8 cellular contexts compared by ENCODE assay signal in the genomic region with DNA sequence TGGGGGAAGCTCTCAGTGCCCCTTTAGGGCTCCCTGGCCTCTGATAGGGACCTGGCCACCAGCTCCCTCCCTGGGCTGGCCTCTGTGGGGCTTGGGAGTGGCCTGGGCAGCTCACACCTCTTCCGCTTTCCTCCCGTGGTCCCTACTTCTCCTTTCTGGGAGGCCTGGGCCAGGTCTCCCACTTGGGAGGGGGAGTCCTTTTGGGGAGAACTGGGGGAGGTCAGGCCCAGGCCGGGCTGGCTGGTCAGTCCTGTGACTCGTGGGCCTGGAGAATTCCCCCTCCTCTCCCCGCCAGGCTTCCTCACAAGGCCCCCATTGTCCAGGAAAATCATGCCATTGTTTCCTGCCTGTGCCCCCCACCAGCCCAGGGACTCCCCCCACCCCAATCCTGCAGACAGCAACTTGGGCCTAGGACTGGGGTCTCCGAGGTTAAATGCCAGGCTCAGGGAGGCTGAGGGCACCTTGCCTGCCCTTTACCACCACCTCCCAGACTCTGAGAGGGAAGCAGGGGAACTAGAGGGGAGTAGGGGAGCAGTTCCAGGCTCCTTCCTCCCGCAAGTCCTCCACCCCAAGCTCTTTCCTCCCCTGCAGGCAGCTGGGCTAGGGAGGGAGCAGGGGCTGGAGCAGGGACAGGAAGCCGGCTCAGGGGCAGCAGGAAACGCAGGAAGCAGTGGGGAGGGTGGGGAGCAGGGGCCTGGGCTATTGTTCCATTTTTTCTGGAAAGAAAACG. TPM values are rescaled to one million over a fixed set of nuclear protein-coding genes. Genes with fewer than 3 reads are reported as not detected.
DNase-seq lines count a peak whose midpoint lies in the region; ATAC-seq and TF ChIP-seq lines count a peak whose summit lies in the region.

No MANE protein-coding gene starts in this region.

- H3K27me3 ChIP-seq in liver (ENCODE audit: control insufficient read depth in 4 of 4, insufficient read depth in 4 of 4, low read length in 3 of 4): no peaks in the 10 kb centered on the region
- H3K27me3 ChIP-seq in thoracic aorta (replicated peaks; ENCODE audit: insufficient read depth): no peaks in the 10 kb centered on the region

- peaks cover 31% of the 10 kb centered on the region for H3K4me1 Mint-ChIP-seq in T-helper 1 cell treated with Interleukin-12 subunit alpha and Interleukin-12 subunit beta and Interleukin-4 antibody, amounts not matched to agents 30 μg/mL and 1 μg/mL, for 36 hours (ENCODE audit: low read depth)

- no peak for TF ChIP-seq CTCF in astrocyte of the cerebellum (IDR thresholded peaks at IDR 0.05; ENCODE audit: low read depth, low read length, missing control alignments)
- TF ChIP-seq CTCF in liver (IDR thresholded peaks at IDR 0.05; ENCODE audit: low read depth, low read length, missing input control): no peak
- TF ChIP-seq CTCF in thoracic aorta (IDR thresholded peaks at IDR 0.05): no peak

- H3K4me3 ChIP-seq in astrocyte of the cerebellum (ENCODE audit: low read depth, low read length) (peak overlapping the region; percentile 87), liver (ENCODE audit: low read depth in 1 of 3, low read length in 3 of 3) (peak overlapping the region in 1 of 3 donors; percentile 90), thoracic aorta (peak overlapping the region; percentile 73)

- no peak for TF ChIP-seq RAD21 in liver (IDR thresholded peaks at IDR 0.05)

- peaks cover 20% of the 10 kb centered on the region for H3K36me3 Mint-ChIP-seq in T-helper 1 cell treated with Interleukin-12 subunit alpha and Interleukin-12 subunit beta and Interleukin-4 antibody, amounts not matched to agents 30 μg/mL and 1 μg/mL, for 36 hours (ENCODE audit: low read depth)

- peak overlapping the region; percentile 73 for H3K27ac Mint-ChIP-seq in T-helper 1 cell treated with Interleukin-12 subunit alpha and Interleukin-12 subunit beta and Interleukin-4 antibody, amounts not matched to agents 30 μg/mL and 1 μg/mL, for 36 hours

- peaks cover 0 to 18% (median 4%) of the 10 kb centered on the region in 4 donors for H3K36me3 ChIP-seq in liver (ENCODE audit: control insufficient read depth in 4 of 4, insufficient read depth in 3 of 4, low read depth in 1 of 4, low read length in 3 of 4)
- peaks cover 11% of the 10 kb centered on the region for H3K36me3 ChIP-seq in thoracic aorta

- H3K27me3 Mint-ChIP-seq in T-helper 1 cell treated with Interleukin-12 subunit alpha and Interleukin-12 subunit beta and Interleukin-4 antibody, amounts not matched to agents 30 μg/mL and 1 μg/mL, for 36 hours (ENCODE audit: low read depth): peaks cover 3% of the 10 kb centered on the region

- no peaks in the 10 kb centered on the region for H3K9me3 Mint-ChIP-seq in T-helper 1 cell treated with Interleukin-12 subunit alpha and Interleukin-12 subunit beta and Interleukin-4 antibody, amounts not matched to agents 30 μg/mL and 1 μg/mL, for 36 hours

- H3K4me1 ChIP-seq in liver (ENCODE audit: control insufficient read depth in 4 of 4, insufficient read depth in 4 of 4, low read length in 3 of 4) (peaks cover 10 to 53% (median 35%) of the 10 kb centered on the region in 4 donors), thoracic aorta (ENCODE audit: control insufficient read depth in 1 of 2, low read depth in 2 of 2) (peaks cover 17 to 55% of the 10 kb centered on the region in 2 donors)

- no peak for DNase-seq in T-helper 1 cell
- no peak for DNase-seq in astrocyte of the cerebellum (ENCODE audit: low read depth)
- DNase-seq in thoracic aorta (ENCODE audit: low spot score): no peak
- DNase-seq in ureter (ENCODE audit: low spot score): no peak
- DNase-seq in hepatic stellate cell (ENCODE audit: low spot score): no peak

- 60% methylated on average over 10 of the region's 10 CpGs for WGBS in liver

- peak overlapping the region in 1 of 2 donors; percentile 22 for H3K9ac ChIP-seq in liver (ENCODE audit: low read depth in 1 of 2, low read length in 2 of 2)

- H3K27ac ChIP-seq in liver (ENCODE audit: low read depth in 1 of 2, low read length in 2 of 2) (peak overlapping the region; percentile 64 to 96), thoracic aorta (peak overlapping the region in 1 of 2 donors; percentile 30)

- in situ Hi-C loops in astrocyte of the cerebellum (cut with HindIII; ENCODE audit: low sequenced_read_pairs): no loop called here

- H3K9me3 ChIP-seq in liver (ENCODE audit: control insufficient read depth in 4 of 4, low read length in 3 of 4) (no peaks in the 10 kb centered on the region), thoracic aorta (no peaks in the 10 kb centered on the region)

- H3K4me3 Mint-ChIP-seq in T-helper 1 cell treated with Interleukin-12 subunit alpha and Interleukin-12 subunit beta and Interleukin-4 antibody, amounts not matched to agents 30 μg/mL and 1 μg/mL, for 36 hours: peak overlapping the region; percentile 89

- ATAC-seq in thoracic aorta (ENCODE audit: insufficient number of reproducible peaks, low FRiP score, low read depth) (no peak), GM19397 (IDR thresholded peaks at IDR 0.05; ENCODE audit: unreplicated experiment) (no peak)

TF ChIP-seq in liver, 16 proteins besides CTCF, POLR2A, EP300 and RAD21:
- TF ChIP-seq TAF1 (conservative IDR thresholded peaks at IDR 0.05) (no peak), GABPA (IDR thresholded peaks at IDR 0.05 in 1 of 2, conservative IDR thresholded peaks at IDR 0.05 in 1 of 2) (peak; percentile 10 to 24), HNF4G (IDR thresholded peaks at IDR 0.05) (no peak), NR2F2 (IDR thresholded peaks at IDR 0.05) (peak; percentile 72), EGR1 (IDR thresholded peaks at IDR 0.05; ENCODE audit: low read depth in 2 of 2) (peak in 1 of 2 donors; percentile 14), SP1 (IDR thresholded peaks at IDR 0.05) (peak; percentile 15), YY1 (IDR thresholded peaks at IDR 0.05) (no peak)
TF ChIP-seq in liver: peak in this region for 4.

RNA-seq across cellular contexts. Expression of a gene that starts 2.8 kb away (rescaled TPM):
- total RNA-seq in liver (10 to 100 TPM; 23.7 to 49.3 TPM), thoracic aorta (10 to 100 TPM; 48.3 to 62.8 TPM), ureter (57.3 TPM)
- polyA plus RNA-seq in liver: 10 to 100 TPM; 22.9 to 49.7 TPM

RNA-seq across cellular contexts. Expression of a gene that starts 4.4 kb away (rescaled TPM):
- total RNA-seq in liver (10 to 100 TPM; 11.5 to 13.4 TPM), thoracic aorta (10 to 100 TPM; 37.5 to 39.5 TPM), ureter (57.6 TPM)
- 10 to 100 TPM in 1 of 2 donors, 1 to 10 TPM in 1; 4.7 to 12.8 TPM for polyA plus RNA-seq in liver

RNA-seq across cellular contexts. Expression of a gene that starts 15.6 kb away (rescaled TPM):
- under 1 TPM; 0.14 to 0.17 TPM for total RNA-seq in liver
- polyA plus RNA-seq in liver: under 1 TPM; 0.32 TPM
- under 1 TPM in 1 of 2 donors, not detected in 1; 0.95 TPM for total RNA-seq in thoracic aorta
- total RNA-seq in ureter: 0.83 TPM

RNA-seq across cellular contexts. Expression of a gene that starts 26.7 kb away (rescaled TPM):
- total RNA-seq in liver (10 to 100 TPM; 15.4 to 34.9 TPM), thoracic aorta (10 to 100 TPM; 47.9 to 69.8 TPM), ureter (40.3 TPM)
- 10 to 100 TPM; 16.1 to 29.5 TPM for polyA plus RNA-seq in liver

RNA-seq across cellular contexts. Expression of a gene that starts 35.3 kb away (rescaled TPM):
- total RNA-seq in liver (100 to 1,000 TPM in 1 of 2 donors, 10 to 100 TPM in 1; 13.6 to 120 TPM), thoracic aorta (100 to 1,000 TPM; 286 to 395 TPM), ureter (122 TPM)
- 1 to 10 TPM; 1.1 to 6.5 TPM for polyA plus RNA-seq in liver
